18 cellular contexts compared by ENCODE assay signal in the genomic region with DNA sequence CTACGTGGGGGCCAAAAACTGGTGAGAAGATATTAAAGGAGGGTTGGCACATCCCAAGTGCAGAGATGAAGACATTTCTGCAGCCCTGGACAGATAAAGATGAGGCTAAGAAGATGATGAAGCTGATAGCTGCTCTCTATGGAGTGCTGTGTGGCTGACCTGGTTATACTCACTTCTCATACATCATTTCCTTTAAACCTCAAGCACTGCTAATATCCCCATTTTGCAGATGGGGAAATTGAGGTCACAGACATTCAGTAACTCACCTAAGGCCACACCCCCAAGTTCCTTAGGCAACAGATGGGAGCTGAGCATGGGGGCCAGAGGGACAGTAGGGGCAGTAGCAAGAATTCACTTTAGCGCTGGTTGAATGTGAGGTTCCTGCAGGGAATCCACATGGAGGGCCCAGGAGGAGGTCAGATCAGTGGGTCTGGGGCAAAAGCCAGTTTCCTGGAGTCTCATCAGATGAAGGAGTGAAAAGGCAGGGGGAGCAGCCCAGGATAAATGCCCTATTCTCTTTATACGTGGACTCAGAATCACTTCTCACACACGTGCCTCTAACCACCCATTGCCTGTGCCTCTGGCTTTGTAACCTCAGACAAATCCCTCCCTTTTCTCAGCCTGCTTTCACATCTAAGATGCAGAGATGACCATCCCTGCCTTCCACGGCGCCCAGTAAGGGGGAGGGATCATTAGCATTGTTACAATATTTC.
DNase-seq lines count a peak whose midpoint lies in the region; ATAC-seq and TF ChIP-seq lines count a peak whose summit lies in the region.
"Had no signal": no experiment of that assay in that cellular context is flagged by ENCODE, and none has a peak within 500 bp of the region (broad histone marks: within the 10 kb centered on the region; RNA-seq: fewer than 3 reads in every experiment).

No MANE protein-coding gene starts in this region.

- H3K27me3 Mint-ChIP-seq in CD8-positive, alpha-beta memory T cell: no peaks in the 10 kb centered on the region
- H3K27me3 Mint-ChIP-seq in activated CD4-positive, alpha-beta memory T cell treated with anti-CD3 and anti-CD28 coated beads, Interleukin-2, amount 10 ng/mL, durations not matched to agents 7 days and 5 days: no peaks in the 10 kb centered on the region
- H3K27me3 Mint-ChIP-seq in mesothelial cell of epicardium (ENCODE audit: low read depth): no peaks in the 10 kb centered on the region

- no peaks in the 10 kb centered on the region for H3K27me3 ChIP-seq in BLaER1 treated with 17β-estradiol and CSF1 and Interleukin-3, amounts not matched to agents 10 nM and 100 nM
- no peaks in the 10 kb centered on the region for H3K27me3 ChIP-seq in CD8-positive, alpha-beta memory T cell (ENCODE audit: insufficient read depth, low read length, poor library complexity, severe bottlenecking)

- DNase-seq in CD8-positive, alpha-beta memory T cell: peak in 2 of 5 donors; percentile 16 to 41
- no peak for DNase-seq in activated CD4-positive, alpha-beta memory T cell treated with anti-CD3 and anti-CD28 coated beads, Interleukin-2, amount 10 ng/mL, durations not matched to agents 7 days and 5 days
- DNase-seq in mesothelial cell of epicardium (ENCODE audit: low spot score in 2 of 2, unreplicated experiment in 2 of 2): no peak
- DNase-seq in kidney glomerular epithelial cell (lab: John Stamatoyannopoulos, UW): no peak
- no peak for DNase-seq in NCI-H510A treated with DMSO at 0.1 percent for 48 hours (lab: John Stamatoyannopoulos, UW)
- DNase-seq in retina: no peak
- DNase-seq: aorta, C1 segment of cervical spinal cord, head of caudate nucleus, islet precursor cell, midbrain, NCI-H146, NCI-H510A, PC-3, SK-N-SH had no signal

- H3K4me3 Mint-ChIP-seq in CD8-positive, alpha-beta memory T cell: peak overlapping the region; percentile 29 to 87 (median 68)
- H3K4me3 Mint-ChIP-seq in activated CD4-positive, alpha-beta memory T cell treated with anti-CD3 and anti-CD28 coated beads, Interleukin-2, amount 10 ng/mL, durations not matched to agents 7 days and 5 days: peak overlapping the region; percentile 31
- no peak overlapping the region for H3K4me3 Mint-ChIP-seq in mesothelial cell of epicardium

- POLR2A ChIA-PET in CD8-positive, alpha-beta memory T cell (lab: Charles Lee): interaction anchor here (2.1 to 3.1 kb wide), 3 partner anchors 10 to 16 kb away, joined by 6 to 13 read pairs (median 9); no protein-coding TSS in a partner anchor
- POLR2A ChIA-PET in activated CD4-positive, alpha-beta memory T cell treated with anti-CD3 and anti-CD28 coated beads, Interleukin-2, amount 10 ng/mL, durations not matched to agents 7 days and 5 days (lab: Charles Lee): interaction anchor here (1.2 to 11.2 kb wide), 7 partner anchors 9 to 125 kb away, joined by 4 to 209 read pairs (median 6); partner anchors contain the start of gene NFATC2

- no peak for ATAC-seq in HG02970 (IDR thresholded peaks at IDR 0.05; ENCODE audit: low FRiP score, unreplicated experiment)
- ATAC-seq: HCT116, PC-3 had no signal

- H3K36me3 Mint-ChIP-seq in CD8-positive, alpha-beta memory T cell: peaks cover 0 to 52% (median 7%) of the 10 kb centered on the region in 3 donors
- H3K36me3 Mint-ChIP-seq in activated CD4-positive, alpha-beta memory T cell treated with anti-CD3 and anti-CD28 coated beads, Interleukin-2, amount 10 ng/mL, durations not matched to agents 7 days and 5 days (ENCODE audit: low read depth): peaks cover 64% of the 10 kb centered on the region
- peaks cover 5% of the 10 kb centered on the region for H3K36me3 Mint-ChIP-seq in mesothelial cell of epicardium

- no peak overlapping the region for H3K9ac ChIP-seq in BLaER1 treated with 17β-estradiol and CSF1 and Interleukin-3, amounts not matched to agents 10 nM and 100 nM
- H3K9ac ChIP-seq: SK-N-SH had no signal

- peak overlapping the region in 9 of 11 experiments; percentile 30 to 82 (median 73); a peak in 17 of 22 replicates for H3K4me2 ChIP-seq in BLaER1 treated with 17β-estradiol and CSF1 and Interleukin-3, amounts not matched to agents 10 nM and 100 nM
- H3K4me2 ChIP-seq: SK-N-SH had no signal

- no peaks in the 10 kb centered on the region for H4K20me1 ChIP-seq in BLaER1 treated with 17β-estradiol and CSF1 and Interleukin-3, amounts not matched to agents 10 nM and 100 nM

- peak overlapping the region; percentile 87 to 100 (median 97) for H3K27ac Mint-ChIP-seq in CD8-positive, alpha-beta memory T cell
- peak overlapping the region; percentile 85 for H3K27ac Mint-ChIP-seq in activated CD4-positive, alpha-beta memory T cell treated with anti-CD3 and anti-CD28 coated beads, Interleukin-2, amount 10 ng/mL, durations not matched to agents 7 days and 5 days
- H3K27ac Mint-ChIP-seq in mesothelial cell of epicardium: peak overlapping the region; percentile 81

- CTCF ChIA-PET in CD8-positive, alpha-beta memory T cell (lab: Charles Lee): interaction anchor here (0.9 to 4.8 kb wide), 8 partner anchors 10 to 126 kb away, joined by 3 to 34 read pairs (median 6); partner anchors contain the start of gene NFATC2
- CTCF ChIA-PET in activated CD4-positive, alpha-beta memory T cell treated with anti-CD3 and anti-CD28 coated beads, Interleukin-2, amount 10 ng/mL, durations not matched to agents 7 days and 5 days (lab: Charles Lee): interaction anchor here (1.3 to 4.6 kb wide), 5 partner anchors 8 to 178 kb away, joined by 4 to 28 read pairs (median 17); no protein-coding TSS in a partner anchor

- H3K36me3 ChIP-seq in BLaER1 treated with 17β-estradiol and CSF1 and Interleukin-3, amounts not matched to agents 10 nM and 100 nM: peaks cover 0 to 38% (median 0%) of the 10 kb centered on the region in 11 experiments; a peak in 7 of 22 replicates
- H3K36me3 ChIP-seq in CD8-positive, alpha-beta memory T cell (ENCODE audit: insufficient read depth, low read length): peaks cover 20% of the 10 kb centered on the region

- H3K9me3 ChIP-seq in BLaER1 treated with 17β-estradiol and CSF1 and Interleukin-3, amounts not matched to agents 10 nM and 100 nM (replicated peaks in 1 of 11): no peaks in the 10 kb centered on the region
- no peaks in the 10 kb centered on the region for H3K9me3 ChIP-seq in CD8-positive, alpha-beta memory T cell (ENCODE audit: low read length)
- H3K9me3 ChIP-seq: SK-N-SH had no signal

- no peaks in the 10 kb centered on the region for H3K9me3 Mint-ChIP-seq in CD8-positive, alpha-beta memory T cell
- no peaks in the 10 kb centered on the region for H3K9me3 Mint-ChIP-seq in activated CD4-positive, alpha-beta memory T cell treated with anti-CD3 and anti-CD28 coated beads, Interleukin-2, amount 10 ng/mL, durations not matched to agents 7 days and 5 days
- H3K9me3 Mint-ChIP-seq in mesothelial cell of epicardium: no peaks in the 10 kb centered on the region

- H3K4me3 ChIP-seq in BLaER1 treated with 17β-estradiol and CSF1 and Interleukin-3, amounts not matched to agents 10 nM and 100 nM: no peak overlapping the region
- H3K4me3 ChIP-seq in CD8-positive, alpha-beta memory T cell (ENCODE audit: low read length): peak overlapping the region; percentile 36

- peaks cover 58 to 89% (median 72%) of the 10 kb centered on the region in 10 experiments for H3K4me1 ChIP-seq in BLaER1 treated with 17β-estradiol and CSF1 and Interleukin-3, amounts not matched to agents 10 nM and 100 nM
- peaks cover 71% of the 10 kb centered on the region for H3K4me1 ChIP-seq in CD8-positive, alpha-beta memory T cell (ENCODE audit: insufficient read depth, low read length)

- peak overlapping the region in 3 of 11 experiments; percentile 14 to 72 (median 43); a peak in 3 of 22 replicates for H3K27ac ChIP-seq in BLaER1 treated with 17β-estradiol and CSF1 and Interleukin-3, amounts not matched to agents 10 nM and 100 nM
- H3K27ac ChIP-seq in CD8-positive, alpha-beta memory T cell (ENCODE audit: low read depth, low read length): peak overlapping the region; percentile 67

- no peak for TF ChIP-seq CTCF in mesothelial cell of epicardium (IDR thresholded peaks at IDR 0.05; ENCODE audit: unreplicated experiment)

- peaks cover 72 to 93% (median 91%) of the 10 kb centered on the region in 3 donors for H3K4me1 Mint-ChIP-seq in CD8-positive, alpha-beta memory T cell
- peaks cover 97% of the 10 kb centered on the region for H3K4me1 Mint-ChIP-seq in activated CD4-positive, alpha-beta memory T cell treated with anti-CD3 and anti-CD28 coated beads, Interleukin-2, amount 10 ng/mL, durations not matched to agents 7 days and 5 days
- peaks cover 18% of the 10 kb centered on the region for H3K4me1 Mint-ChIP-seq in mesothelial cell of epicardium
